ENCODE assay signal across 22 cellular contexts in genomic region chr10:27188897-27189296, GRCh38.
"Had no signal": no experiment of that assay in that cellular context is flagged by ENCODE, and none has a peak within 500 bp of the region (broad histone marks: within the 10 kb centered on the region; RNA-seq: fewer than 3 reads in every experiment).

No MANE protein-coding gene starts in this region.

- H3K9me3 Mint-ChIP-seq: memory B cell; naive B cell; nephron; stimulated activated naive B cell treated with anti-CD40 and anti-IgM and Interleukin-4, amounts not matched to agents 10 μg/mL and 1 μg/mL and 100 μg/mL, for 72 hours; stimulated activated naive CD8-positive, alpha-beta T cell treated with anti-CD3 and anti-CD28 coated beads, Interleukin-15, amount 100 ng/mL, for 72 hours had no signal

- H3K4me1 ChIP-seq: colonic mucosa, gastroesophageal sphincter, left ventricle myocardium inferior, lower lobe of right lung, sigmoid colon, tibial nerve had no signal

- H3K27ac Mint-ChIP-seq: memory B cell; naive B cell; nephron; stimulated activated naive B cell treated with anti-CD40 and anti-IgM and Interleukin-4, amounts not matched to agents 10 μg/mL and 1 μg/mL and 100 μg/mL, for 72 hours had no signal

- H3K4me1 Mint-ChIP-seq: memory B cell; nephron; stimulated activated naive B cell treated with anti-CD40 and anti-IgM and Interleukin-4, amounts not matched to agents 10 μg/mL and 1 μg/mL and 100 μg/mL, for 72 hours; stimulated activated naive CD8-positive, alpha-beta T cell treated with anti-CD3 and anti-CD28 coated beads, Interleukin-15, amount 100 ng/mL, for 72 hours had no signal

- H3K4me3 ChIP-seq: colonic mucosa, esophagus squamous epithelium, gastroesophageal sphincter, left ventricle myocardium inferior, lower lobe of right lung, sigmoid colon, skin epidermis, testis, tibial nerve had no signal

- DNase-seq: colonic mucosa; dermis blood vessel endothelial cell; esophagus squamous epithelium; glutamatergic neuron; kidney; left cardiac atrium; left ventricle myocardium inferior; lower lobe of right lung; midbrain; naive B cell; sigmoid colon; stimulated activated CD4-positive, alpha-beta T cell treated with anti-CD3 and anti-CD28 coated beads, Interleukin-2, amount 100 ng/mL, for 24 hours; stimulated activated CD4-positive, alpha-beta T cell treated with anti-CD3 and anti-CD28 coated beads, Interleukin-4, amount 100 ng/mL, for 4 hours; stimulated activated naive B cell treated with anti-CD40 and anti-IgM and Interleukin-4, amounts not matched to agents 10 μg/mL and 1 μg/mL and 100 μg/mL, for 72 hours; stimulated activated naive CD8-positive, alpha-beta T cell treated with anti-CD3 and anti-CD28 coated beads, Interleukin-15, amount 100 ng/mL, for 72 hours; testis had no signal

- H3K4me3 Mint-ChIP-seq: memory B cell; naive B cell; nephron; stimulated activated naive B cell treated with anti-CD40 and anti-IgM and Interleukin-4, amounts not matched to agents 10 μg/mL and 1 μg/mL and 100 μg/mL, for 72 hours; stimulated activated naive CD8-positive, alpha-beta T cell treated with anti-CD3 and anti-CD28 coated beads, Interleukin-15, amount 100 ng/mL, for 72 hours had no signal

- H3K27me3 Mint-ChIP-seq: memory B cell; naive B cell; stimulated activated naive B cell treated with anti-CD40 and anti-IgM and Interleukin-4, amounts not matched to agents 10 μg/mL and 1 μg/mL and 100 μg/mL, for 72 hours; stimulated activated naive CD8-positive, alpha-beta T cell treated with anti-CD3 and anti-CD28 coated beads, Interleukin-15, amount 100 ng/mL, for 72 hours had no signal

- H3K36me3 ChIP-seq: colonic mucosa had no signal

- ATAC-seq: gastroesophageal sphincter; left cardiac atrium; lower lobe of right lung; stimulated activated naive B cell treated with anti-CD40 and anti-IgM and Interleukin-4, amounts not matched to agents 10 μg/mL and 1 μg/mL and 100 μg/mL, for 72 hours; stimulated activated naive CD8-positive, alpha-beta T cell treated with anti-CD3 and anti-CD28 coated beads, Interleukin-15, amount 100 ng/mL, for 72 hours had no signal

- H3K27me3 ChIP-seq: colonic mucosa, esophagus squamous epithelium, gastroesophageal sphincter, neutrophil, sigmoid colon, testis, tibial nerve had no signal

- H3K27ac ChIP-seq: colonic mucosa, esophagus squamous epithelium, gastroesophageal sphincter, left ventricle myocardium inferior, lower lobe of right lung, neutrophil, sigmoid colon, skin epidermis, testis, tibial nerve had no signal
